Comparison of ENCODE assay signal across 8 cellular contexts in the genomic region with DNA sequence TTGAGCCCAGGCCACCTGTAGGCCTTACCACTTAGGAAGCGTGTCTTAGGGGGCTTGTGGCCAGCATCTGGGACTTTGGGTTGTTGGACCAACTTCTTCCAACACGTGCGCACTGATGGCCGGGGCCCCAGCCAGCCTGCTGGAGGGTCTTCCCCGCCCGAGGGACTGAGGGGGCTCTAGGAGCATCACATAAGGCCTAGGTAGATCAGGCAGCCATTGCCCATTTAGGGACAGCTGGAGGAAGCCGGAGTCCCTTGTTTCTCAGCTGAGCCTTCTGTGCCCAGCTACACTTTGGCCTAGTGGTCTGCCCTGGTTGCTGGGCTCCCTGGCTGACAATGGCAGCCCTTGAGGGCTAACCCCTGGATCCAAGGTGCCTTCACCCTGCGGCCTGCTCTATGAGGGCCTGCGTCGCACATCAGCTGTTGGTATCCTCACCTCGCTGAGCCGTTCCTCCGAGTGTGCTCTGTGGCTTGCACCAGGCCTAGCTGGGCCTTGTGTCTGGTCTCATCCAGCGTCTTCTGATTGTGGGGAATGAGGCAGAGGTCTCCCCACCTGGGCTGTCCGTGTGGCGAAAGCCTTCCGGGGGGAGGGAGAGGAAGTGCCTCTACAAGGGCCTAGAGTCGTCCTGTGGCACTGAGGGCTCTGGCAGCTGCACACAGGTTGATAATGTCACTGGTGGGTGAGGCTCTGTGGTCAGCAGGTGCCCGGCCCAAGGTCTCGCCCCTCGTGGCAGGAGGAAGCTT. TPM values are rescaled to one million over a fixed set of nuclear protein-coding genes. Genes with fewer than 3 reads are reported as not detected.
DNase-seq lines count a peak whose midpoint lies in the region; ATAC-seq and TF ChIP-seq lines count a peak whose summit lies in the region.

No MANE protein-coding gene starts in this region.

- H3K79me2 ChIP-seq in Karpas-422 (ENCODE audit: low read length), result peaks cover 62% of the 10 kb centered on the region

- TF ChIP-seq CTCF in AG10803 (conservative IDR thresholded peaks at IDR 0.05; ENCODE audit: low read length), result no peak

- H3K36me3 ChIP-seq in Karpas-422 (ENCODE audit: insufficient read depth, low read length), result no peaks in the 10 kb centered on the region; the same call in 1 of the 2 replicates

- DNase-seq in AG10803 (ENCODE audit: low read depth) (no peak), Karpas-422 (no peak), MV-4-11 (lab: John Stamatoyannopoulos, UW) (no peak), NCI-H2227 (lab: John Stamatoyannopoulos, UW; ENCODE audit: unreplicated experiment) (no peak)
- no peak for DNase-seq in natural killer cell treated with Interleukin-12 subunit alpha and Interleukin-12 subunit beta and Interleukin-15 and Interleukin-18, amount 100 ng/mL, for 72 hours (ENCODE audit: low spot score)

- peak overlapping the region; percentile 20 for H3K4me3 Mint-ChIP-seq in dendritic cell treated with granulocyte-macrophage colony-stimulating factor and Interleukin-4, amounts not matched to agents 40 ng/mL and 50 ng/mL, for 4 days
- H3K4me3 Mint-ChIP-seq in natural killer cell treated with Interleukin-12 subunit alpha and Interleukin-12 subunit beta and Interleukin-15 and Interleukin-18, amount 100 ng/mL, for 72 hours, result peak overlapping the region; percentile 90

- intact Hi-C loops in dendritic cell treated with granulocyte-macrophage colony-stimulating factor and Interleukin-4, amounts not matched to agents 40 ng/mL and 50 ng/mL, for 4 days (cut with micrococcal nuclease), result loop anchor here (2.0 kb wide), 1 partner anchor 37 kb away; no protein-coding TSS in a partner anchor

- no peaks in the 10 kb centered on the region for H3K27me3 Mint-ChIP-seq in dendritic cell treated with granulocyte-macrophage colony-stimulating factor and Interleukin-4, amounts not matched to agents 40 ng/mL and 50 ng/mL, for 4 days
- no peaks in the 10 kb centered on the region for H3K27me3 Mint-ChIP-seq in natural killer cell treated with Interleukin-12 subunit alpha and Interleukin-12 subunit beta and Interleukin-15 and Interleukin-18, amount 100 ng/mL, for 72 hours

- H3K27ac ChIP-seq in Karpas-422 (ENCODE audit: low read length), result no peak overlapping the region

- H4K20me1 ChIP-seq in Karpas-422 (ENCODE audit: insufficient read depth, low read depth, low read length), result peaks cover 38% of the 10 kb centered on the region

- peaks cover 33% of the 10 kb centered on the region for H3K4me1 Mint-ChIP-seq in dendritic cell treated with granulocyte-macrophage colony-stimulating factor and Interleukin-4, amounts not matched to agents 40 ng/mL and 50 ng/mL, for 4 days (ENCODE audit: low read depth)
- H3K4me1 Mint-ChIP-seq in natural killer cell treated with Interleukin-12 subunit alpha and Interleukin-12 subunit beta and Interleukin-15 and Interleukin-18, amount 100 ng/mL, for 72 hours (ENCODE audit: low read depth in 2 of 2), result peaks cover 10 to 24% of the 10 kb centered on the region in 2 donors

- peak overlapping the region; percentile 87 for H3K4me2 ChIP-seq in Karpas-422 (ENCODE audit: low read depth, low read length, poor library complexity, severe bottlenecking)

- peaks cover 58% of the 10 kb centered on the region for H3K36me3 Mint-ChIP-seq in dendritic cell treated with granulocyte-macrophage colony-stimulating factor and Interleukin-4, amounts not matched to agents 40 ng/mL and 50 ng/mL, for 4 days (ENCODE audit: low read depth)
- H3K36me3 Mint-ChIP-seq in natural killer cell treated with Interleukin-12 subunit alpha and Interleukin-12 subunit beta and Interleukin-15 and Interleukin-18, amount 100 ng/mL, for 72 hours, result no peaks in the 10 kb centered on the region

- H3K9me3 ChIP-seq in Karpas-422 (ENCODE audit: low read length), result no peaks in the 10 kb centered on the region

- H3K4me1 ChIP-seq in Karpas-422 (ENCODE audit: low read length), result peaks cover 19% of the 10 kb centered on the region

- H3K9me2 ChIP-seq in Karpas-422 (replicated peaks; ENCODE audit: insufficient read depth, low read length), result no peaks in the 10 kb centered on the region

- no peaks in the 10 kb centered on the region for H3K27me3 ChIP-seq in Karpas-422 (ENCODE audit: low read length)

- no peak overlapping the region for H2AFZ ChIP-seq in Karpas-422 (ENCODE audit: low read length)

- H3K4me3 ChIP-seq in AG10803 (ENCODE audit: low read length) (peak overlapping the region; percentile 43), Karpas-422 (ENCODE audit: low read length) (peak overlapping the region; percentile 59; the same call in 1 of the 2 replicates)

- H3K9me3 Mint-ChIP-seq in dendritic cell treated with granulocyte-macrophage colony-stimulating factor and Interleukin-4, amounts not matched to agents 40 ng/mL and 50 ng/mL, for 4 days, result peaks cover 6% of the 10 kb centered on the region
- no peaks in the 10 kb centered on the region for H3K9me3 Mint-ChIP-seq in natural killer cell treated with Interleukin-12 subunit alpha and Interleukin-12 subunit beta and Interleukin-15 and Interleukin-18, amount 100 ng/mL, for 72 hours

- H3K9ac ChIP-seq in Karpas-422 (ENCODE audit: low read length), result peak overlapping the region; percentile 15; the same call in 1 of the 2 replicates

- H3K27ac Mint-ChIP-seq in dendritic cell treated with granulocyte-macrophage colony-stimulating factor and Interleukin-4, amounts not matched to agents 40 ng/mL and 50 ng/mL, for 4 days, result peak overlapping the region; percentile 91
- H3K27ac Mint-ChIP-seq in natural killer cell treated with Interleukin-12 subunit alpha and Interleukin-12 subunit beta and Interleukin-15 and Interleukin-18, amount 100 ng/mL, for 72 hours, result peak overlapping the region; percentile 89 to 95

- no peak for ATAC-seq in natural killer cell treated with Interleukin-12 subunit alpha and Interleukin-12 subunit beta and Interleukin-15 and Interleukin-18, amount 100 ng/mL, for 72 hours
- no peak for ATAC-seq in GM21528 (IDR thresholded peaks at IDR 0.05; ENCODE audit: low FRiP score, unreplicated experiment)
- no peak for ATAC-seq in GM21619 (IDR thresholded peaks at IDR 0.05; ENCODE audit: unreplicated experiment)

RNA-seq across cellular contexts. Expression of a gene that starts 1.3 kb away (rescaled TPM):
- 23.7 and 42.9 TPM in 2 replicates for total RNA-seq in Karpas-422 (2014; rRNA removed; shearing (Covaris generic); ENCODE audit: low replicate concordance)
- 100 to 1,000 TPM; 102 to 105 TPM for total RNA-seq in natural killer cell treated with Interleukin-12 subunit alpha and Interleukin-12 subunit beta and Interleukin-15 and Interleukin-18, amount 100 ng/mL, for 72 hours

RNA-seq across cellular contexts. Expression of a gene that starts 21.7 kb away (rescaled TPM):
- 10.1 and 31.2 TPM in 2 replicates for total RNA-seq in Karpas-422 (2014; rRNA removed; shearing (Covaris generic); ENCODE audit: low replicate concordance)
- 10 to 100 TPM; 13.7 to 17.0 TPM for total RNA-seq in natural killer cell treated with Interleukin-12 subunit alpha and Interleukin-12 subunit beta and Interleukin-15 and Interleukin-18, amount 100 ng/mL, for 72 hours

RNA-seq across cellular contexts. Expression of a gene that starts 27.5 kb away (rescaled TPM):
- not detected in 2 replicates for total RNA-seq in Karpas-422 (2014; rRNA removed; shearing (Covaris generic); ENCODE audit: low replicate concordance)
- total RNA-seq in natural killer cell treated with Interleukin-12 subunit alpha and Interleukin-12 subunit beta and Interleukin-15 and Interleukin-18, amount 100 ng/mL, for 72 hours, result 1 to 10 TPM in 1 of 2 donors, not detected in 1; 1.8 TPM

RNA-seq across cellular contexts. Expression of a gene that starts 48.4 kb away (rescaled TPM):
- 1.2 TPM in 1 of 2 replicates, not detected in the other for total RNA-seq in Karpas-422 (2014; rRNA removed; shearing (Covaris generic); ENCODE audit: low replicate concordance)
- total RNA-seq in natural killer cell treated with Interleukin-12 subunit alpha and Interleukin-12 subunit beta and Interleukin-15 and Interleukin-18, amount 100 ng/mL, for 72 hours, result 1 to 10 TPM; 1.5 to 4.4 TPM

RNA-seq across cellular contexts. Expression of a gene that starts 53.3 kb away (rescaled TPM):
- total RNA-seq in Karpas-422 (2014; rRNA removed; shearing (Covaris generic); ENCODE audit: low replicate concordance), result 34.4 and 94.9 TPM in 2 replicates
- 100 to 1,000 TPM; 259 to 373 TPM for total RNA-seq in natural killer cell treated with Interleukin-12 subunit alpha and Interleukin-12 subunit beta and Interleukin-15 and Interleukin-18, amount 100 ng/mL, for 72 hours
